15 cellular contexts compared by ENCODE assay signal in the genomic region with DNA sequence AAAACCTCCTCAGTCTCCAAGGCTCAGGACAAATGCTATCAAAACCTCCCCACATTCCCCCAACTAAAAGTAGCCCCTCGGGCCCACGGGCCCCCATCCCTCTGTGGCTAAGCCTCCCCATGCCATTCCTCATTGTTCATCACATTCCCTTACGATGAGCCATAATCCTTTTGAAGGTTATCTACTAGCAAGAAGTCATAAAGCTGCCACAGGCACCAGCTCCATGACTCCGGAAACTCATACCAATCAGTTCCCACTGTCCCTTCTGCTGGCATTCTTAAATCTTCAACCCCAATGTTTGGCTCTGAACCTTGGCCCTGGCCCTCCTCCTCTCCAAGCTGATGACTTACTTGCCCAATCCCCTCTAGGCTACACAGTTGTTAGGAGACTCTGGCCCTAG. TPM values are rescaled to one million over a fixed set of nuclear protein-coding genes. Genes with fewer than 3 reads are reported as not detected.
DNase-seq lines count a peak whose midpoint lies in the region; ATAC-seq and TF ChIP-seq lines count a peak whose summit lies in the region.
"Had no signal": no experiment of that assay in that cellular context is flagged by ENCODE, and none has a peak within 500 bp of the region (broad histone marks: within the 10 kb centered on the region; RNA-seq: fewer than 3 reads in every experiment).

No MANE protein-coding gene starts in this region.

- H3K27ac ChIP-seq in PC-3 (ENCODE audit: low read length), result no peak overlapping the region
- H3K27ac ChIP-seq: cardiac muscle cell, parathyroid adenoma had no signal

- H3K9ac ChIP-seq in PC-3 (ENCODE audit: low read length), result no peak overlapping the region
- H3K9ac ChIP-seq: parathyroid adenoma had no signal

- POLR2A ChIA-PET in PC-3 (lab: Charles Lee; ENCODE audit: unreplicated experiment), result no interaction called here

- no peak overlapping the region for H2AFZ ChIP-seq in PC-3 (ENCODE audit: low read length)
- H2AFZ ChIP-seq: parathyroid adenoma had no signal

- H3K79me2 ChIP-seq in PC-3 (ENCODE audit: low read length), result no peaks in the 10 kb centered on the region
- H3K79me2 ChIP-seq: parathyroid adenoma had no signal

- CTCF ChIA-PET in PC-3 (lab: Charles Lee), result no interaction called here

- in situ Hi-C loops in G401 (cut with HindIII; ENCODE audit: low sequenced_read_pairs), result no loop called here

- no peaks in the 10 kb centered on the region for H3K27me3 ChIP-seq in PC-3 (ENCODE audit: low read length)
- H3K27me3 ChIP-seq: cardiac muscle cell had no signal

- no peaks in the 10 kb centered on the region for H3K36me3 Mint-ChIP-seq in activated T-helper 1 cell treated with anti-CD3 and anti-CD28 coated beads, Interleukin-12 subunit alpha, Interleukin-12 subunit beta, Interleukin-2, Interleukin-4 antibody, amounts not matched to agents 30 ng/mL and 10 ng/mL and 1 ng/mL, durations not matched to agents 14 hours and 24 hours and 36 hours (ENCODE audit: low read depth)
- H3K36me3 Mint-ChIP-seq: activated naive CD4-positive, alpha-beta T cell treated with anti-CD3 and anti-CD28 coated beads, Interleukin-2, amount 10 ng/mL, durations not matched to agents 7 days and 5 days; CD4-positive, CD25-positive, alpha-beta regulatory T cell had no signal

- peak; percentile 90 for DNase-seq in ELR (ENCODE audit: low read depth)
- peak; percentile 17 for DNase-seq in PC-3
- peak; percentile 16 to 32 for DNase-seq in foreskin fibroblast
- DNase-seq in sciatic nerve (ENCODE audit: low spot score), result no peak
- no peak for DNase-seq in activated T-helper 1 cell treated with anti-CD3 and anti-CD28 coated beads, Interleukin-12 subunit alpha, Interleukin-12 subunit beta, Interleukin-2, Interleukin-4 antibody, amounts not matched to agents 30 ng/mL and 10 ng/mL and 1 ng/mL, durations not matched to agents 14 hours and 24 hours and 36 hours (ENCODE audit: low spot score)
- DNase-seq in epidermal melanocyte (ENCODE audit: insufficient read length, low spot score), result no peak
- DNase-seq in HuH-7.5 (ENCODE audit: low spot score), result no peak
- DNase-seq in G401 (ENCODE audit: low spot score), result no peak
- DNase-seq: activated CD8-positive, alpha-beta memory T cell treated with anti-CD3 and anti-CD28 coated beads, Interleukin-2, amount 10 ng/mL, durations not matched to agents 7 days and 5 days; activated naive CD4-positive, alpha-beta T cell treated with anti-CD3 and anti-CD28 coated beads, Interleukin-2, amount 10 ng/mL, durations not matched to agents 7 days and 5 days; CD4-positive, CD25-positive, alpha-beta regulatory T cell; midbrain; NCI-H446 treated with DMSO at 0.1 percent for 48 hours had no signal

- peaks cover 6% of the 10 kb centered on the region for H3K4me1 ChIP-seq in PC-3 (ENCODE audit: insufficient read depth, low read length)
- H3K4me1 ChIP-seq: parathyroid adenoma had no signal

- no peaks in the 10 kb centered on the region for H3K4me1 Mint-ChIP-seq in activated T-helper 1 cell treated with anti-CD3 and anti-CD28 coated beads, Interleukin-12 subunit alpha, Interleukin-12 subunit beta, Interleukin-2, Interleukin-4 antibody, amounts not matched to agents 30 ng/mL and 10 ng/mL and 1 ng/mL, durations not matched to agents 14 hours and 24 hours and 36 hours (ENCODE audit: low read depth)

- H3K4me3 Mint-ChIP-seq in activated T-helper 1 cell treated with anti-CD3 and anti-CD28 coated beads, Interleukin-12 subunit alpha, Interleukin-12 subunit beta, Interleukin-2, Interleukin-4 antibody, amounts not matched to agents 30 ng/mL and 10 ng/mL and 1 ng/mL, durations not matched to agents 14 hours and 24 hours and 36 hours, result no peak overlapping the region
- H3K4me3 Mint-ChIP-seq: activated CD8-positive, alpha-beta memory T cell treated with anti-CD3 and anti-CD28 coated beads, Interleukin-2, amount 10 ng/mL, durations not matched to agents 7 days and 5 days; activated naive CD4-positive, alpha-beta T cell treated with anti-CD3 and anti-CD28 coated beads, Interleukin-2, amount 10 ng/mL, durations not matched to agents 7 days and 5 days; CD4-positive, CD25-positive, alpha-beta regulatory T cell had no signal

- no peak overlapping the region for H3K27ac Mint-ChIP-seq in activated T-helper 1 cell treated with anti-CD3 and anti-CD28 coated beads, Interleukin-12 subunit alpha, Interleukin-12 subunit beta, Interleukin-2, Interleukin-4 antibody, amounts not matched to agents 30 ng/mL and 10 ng/mL and 1 ng/mL, durations not matched to agents 14 hours and 24 hours and 36 hours
- H3K27ac Mint-ChIP-seq: activated CD8-positive, alpha-beta memory T cell treated with anti-CD3 and anti-CD28 coated beads, Interleukin-2, amount 10 ng/mL, durations not matched to agents 7 days and 5 days; activated naive CD4-positive, alpha-beta T cell treated with anti-CD3 and anti-CD28 coated beads, Interleukin-2, amount 10 ng/mL, durations not matched to agents 7 days and 5 days; CD4-positive, CD25-positive, alpha-beta regulatory T cell had no signal

- peaks cover 5% of the 10 kb centered on the region for H3K27me3 Mint-ChIP-seq in activated T-helper 1 cell treated with anti-CD3 and anti-CD28 coated beads, Interleukin-12 subunit alpha, Interleukin-12 subunit beta, Interleukin-2, Interleukin-4 antibody, amounts not matched to agents 30 ng/mL and 10 ng/mL and 1 ng/mL, durations not matched to agents 14 hours and 24 hours and 36 hours (ENCODE audit: insufficient read depth)
- H3K27me3 Mint-ChIP-seq: activated CD8-positive, alpha-beta memory T cell treated with anti-CD3 and anti-CD28 coated beads, Interleukin-2, amount 10 ng/mL, durations not matched to agents 7 days and 5 days; CD4-positive, CD25-positive, alpha-beta regulatory T cell had no signal

- ATAC-seq in PC-3 (no peak), sciatic nerve (peak; percentile 16)
- ATAC-seq: activated CD8-positive, alpha-beta memory T cell treated with anti-CD3 and anti-CD28 coated beads, Interleukin-2, amount 10 ng/mL, durations not matched to agents 7 days and 5 days had no signal

- H3K9me2 ChIP-seq in PC-3 (replicated peaks; ENCODE audit: low read length), result no peaks in the 10 kb centered on the region

- no peak overlapping the region for H3K4me2 ChIP-seq in PC-3 (ENCODE audit: low read length)

- intact Hi-C loops in PC-3 (cut with micrococcal nuclease), result no loop called here
- intact Hi-C loops in sciatic nerve (cut with DNase I), result no loop called here
- intact Hi-C loops in activated T-helper 1 cell treated with anti-CD3 and anti-CD28 coated beads, Interleukin-12 subunit alpha, Interleukin-12 subunit beta, Interleukin-2, Interleukin-4 antibody, amounts not matched to agents 30 ng/mL and 10 ng/mL and 1 ng/mL, durations not matched to agents 14 hours and 24 hours and 36 hours (cut with micrococcal nuclease), result no loop called here

- no peaks in the 10 kb centered on the region for H3K36me3 ChIP-seq in PC-3 (ENCODE audit: low read depth, low read length)
- H3K36me3 ChIP-seq: cardiac muscle cell had no signal

- H4K20me1 ChIP-seq in PC-3 (ENCODE audit: low read length), result no peaks in the 10 kb centered on the region

- no TSS peak for BruUV-seq in PC-3 (replicated peaks; lab: Mats Ljungman, UMichigan)

- no peaks in the 10 kb centered on the region for H3F3A ChIP-seq in PC-3 (ENCODE audit: low read length, unreplicated experiment)

- H3K9me3 ChIP-seq in PC-3 (ENCODE audit: low read length), result no peaks in the 10 kb centered on the region

- H3K4me3 ChIP-seq in PC-3 (ENCODE audit: low read length) (no peak overlapping the region), foreskin fibroblast (ENCODE audit: low read depth in 1 of 2, low read length in 2 of 2) (no peak overlapping the region)
- H3K4me3 ChIP-seq: cardiac muscle cell had no signal

- H3K9me3 Mint-ChIP-seq in activated T-helper 1 cell treated with anti-CD3 and anti-CD28 coated beads, Interleukin-12 subunit alpha, Interleukin-12 subunit beta, Interleukin-2, Interleukin-4 antibody, amounts not matched to agents 30 ng/mL and 10 ng/mL and 1 ng/mL, durations not matched to agents 14 hours and 24 hours and 36 hours, result no peaks in the 10 kb centered on the region
- H3K9me3 Mint-ChIP-seq: activated naive CD4-positive, alpha-beta T cell treated with anti-CD3 and anti-CD28 coated beads, Interleukin-2, amount 10 ng/mL, durations not matched to agents 7 days and 5 days had no signal

- no peak for TF ChIP-seq CTCF in PC-3 (conservative IDR thresholded peaks at IDR 0.05; ENCODE audit: low read depth, low read length)
- no peak for TF ChIP-seq CTCF in foreskin fibroblast (IDR thresholded peaks at IDR 0.05; ENCODE audit: low read depth, low read length)

RNA-seq across cellular contexts. Expression of a gene that starts 19.4 kb away (rescaled TPM):
- total RNA-seq in PC-3 (2014; rRNA removed), result 39.2 and 47.0 TPM in 2 replicates
- 130 TPM for total RNA-seq in sciatic nerve
- total RNA-seq in activated T-helper 1 cell treated with anti-CD3 and anti-CD28 coated beads, Interleukin-12 subunit alpha, Interleukin-12 subunit beta, Interleukin-2, Interleukin-4 antibody, amounts not matched to agents 30 ng/mL and 10 ng/mL and 1 ng/mL, durations not matched to agents 14 hours and 24 hours and 36 hours, result 81.7 and 87.7 TPM in 2 replicates
- total RNA-seq in G401 (2014; rRNA removed; shearing (Covaris generic)), result 39.3 and 64.1 TPM in 2 replicates

Comparison
In these comparisons a context has a peak if more than half of its experiments do, and no peak if none do; other contexts are left out.
1. DNase-seq: peak in ELR (single experiment), PC-3 (single experiment) and foreskin fibroblast (2 of 2); none in sciatic nerve (single experiment), activated T-helper 1 cell treated with anti-CD3 and anti-CD28 coated beads, Interleukin-12 subunit alpha, Interleukin-12 subunit beta, Interleukin-2, Interleukin-4 antibody, amounts not matched to agents 30 ng/mL and 10 ng/mL and 1 ng/mL, durations not matched to agents 14 hours and 24 hours and 36 hours (single experiment), epidermal melanocyte (single experiment), HuH-7.5 (single experiment) and G401 (single experiment).